In the genomic region with DNA sequence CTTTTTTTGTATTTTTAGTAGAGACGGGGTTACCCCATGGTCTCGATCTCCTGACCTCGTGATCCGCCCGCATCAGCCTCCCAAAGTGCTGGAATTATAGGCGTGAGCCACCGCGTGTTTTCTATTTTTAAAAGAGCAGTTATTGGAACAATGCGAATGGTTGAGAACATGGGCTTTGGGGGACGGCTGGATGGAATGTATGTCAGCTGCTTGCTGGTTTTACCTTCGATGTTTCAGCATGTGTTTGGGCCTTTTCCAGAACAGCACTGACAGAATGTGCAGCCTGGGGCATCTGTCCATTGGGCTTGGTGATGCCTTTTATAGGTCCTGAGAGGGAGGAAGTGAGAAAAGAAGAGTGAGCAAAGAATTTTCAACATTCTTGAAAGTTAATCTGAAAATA, we compare ENCODE assay signal across 5 cellular contexts.
A peak's percentile ranks its signal among the peaks of the same experiment; 100 is the strongest.
DNase-seq lines count a peak whose midpoint lies in the region; ATAC-seq, FAIRE-seq and TF ChIP-seq lines count a peak whose summit lies in the region.
"Not testable (repeated sequence)": the region's sequence is repeated elsewhere in the genome, so short reads cannot be mapped to it uniquely, and the experiment has no call there.

No MANE protein-coding gene starts in this region.

- H4K20me1 ChIP-seq in K562 (replicated peaks; ENCODE audit: control insufficient read depth, insufficient read depth, low read length) = not testable (repeated sequence)

- not testable (repeated sequence) for BruUV-seq in K562 (replicated peaks; lab: Mats Ljungman, UMichigan)

- H3K4me3 Mint-ChIP-seq in nephron = peak overlapping the region in 2 of 3 experiments; percentile 63 to 77

- not testable (repeated sequence) for TF ChIP-seq CTCF in K562 (IDR thresholded peaks at IDR 0.05 in 2 of 3, conservative IDR thresholded peaks at IDR 0.05 in 1 of 3; ENCODE audit: insufficient read depth in 2 of 3, low read depth in 1 of 3, low read length in 3 of 3); nephron (IDR thresholded peaks at IDR 0.05; ENCODE audit: unreplicated experiment in 3 of 3)

- TF ChIP-seq RAD21 in K562 (CRISPR knock-in tag; conservative IDR thresholded peaks at IDR 0.05 in 1 of 2, IDR thresholded peaks at IDR 0.05 in 1 of 2) = not testable (repeated sequence)

- H3K36me3 Mint-ChIP-seq in nephron (ENCODE audit: low read depth) = not testable (repeated sequence)

- POLR2A ChIA-PET in K562 (lab: Yijun Ruan, JAX) = not testable (repeated sequence)

- not testable (repeated sequence) for H3K79me2 ChIP-seq in K562 (ENCODE audit: control insufficient read depth, insufficient read depth, low read length)

- 10% methylated on average over 11 of the region's 11 CpGs for WGBS in K562 (ENCODE audit: insufficient coverage, low coverage, missing lambda C conversion rate)

- H3K27ac ChIP-seq in K562 (ENCODE audit: extremely low read depth, low read depth, low read length) = not testable (repeated sequence)

- not testable (repeated sequence) for H3K9me3 Mint-ChIP-seq in nephron

- not testable (repeated sequence) for H3K4me1 Mint-ChIP-seq in nephron

- peak overlapping the region in 1 of 3 experiments; percentile 55 for H3K27ac Mint-ChIP-seq in nephron

- TF ChIP-seq EP300 in K562 (IDR thresholded peaks at IDR 0.05; ENCODE audit: low read length) = not testable (repeated sequence)

- not testable (repeated sequence) for ATAC-seq in K562

- H3K9me1 ChIP-seq in K562 (ENCODE audit: control insufficient read depth, insufficient read depth, low read length) = not testable (repeated sequence)

- not testable (repeated sequence) for H3K27me3 Mint-ChIP-seq in nephron (ENCODE audit: low read depth)

- H3K4me1 ChIP-seq in K562 (replicated peaks in 1 of 2; ENCODE audit: control insufficient read depth in 2 of 2, insufficient read depth in 2 of 2, low read length in 2 of 2) = not testable (repeated sequence)

- H3K4me2 ChIP-seq in K562 (ENCODE audit: insufficient read depth, low read length) = not testable (repeated sequence)

- CTCF ChIA-PET in K562 (lab: Yijun Ruan, JAX; ENCODE audit: low intra/inter-chr PET ratio) = not testable (repeated sequence)

- H3K9ac ChIP-seq in K562 (ENCODE audit: insufficient read depth in 1 of 2, low read depth in 2 of 2, low read length in 2 of 2) = not testable (repeated sequence)

- H3K36me3 ChIP-seq in K562 (ENCODE audit: control insufficient read depth, insufficient read depth, low read length) = not testable (repeated sequence)

- DNase-seq in EH (ENCODE audit: low read depth) = peak; percentile 32
- not testable (repeated sequence) for DNase-seq in GM12892 (ENCODE audit: insufficient read length); K562 (ENCODE audit: extremely low read depth in 1 of 4, low spot score in 3 of 4)
- DNase-seq in myocyte (ENCODE audit: low read depth) = peak; percentile 75

- in situ Hi-C loops in K562 (cut with MboI) = not testable (repeated sequence)

- H3K9me3 ChIP-seq in K562 (replicated peaks; ENCODE audit: control insufficient read depth, insufficient read depth, low read depth, low read length) = not testable (repeated sequence)

- peaks cover 18 to 32% of the 10 kb centered on the region in 2 experiments for H3K27me3 ChIP-seq in K562 (ENCODE audit: control insufficient read depth in 2 of 2, insufficient read depth in 2 of 2, low read length in 2 of 2)

- intact Hi-C loops in K562 (cut with micrococcal nuclease) = not testable (repeated sequence)

- TF ChIP-seq POLR2A in GM12892 (IDR thresholded peaks at IDR 0.05; ENCODE audit: low read depth, low read length); K562 (conservative IDR thresholded peaks at IDR 0.05): not testable (repeated sequence)

- FAIRE-seq in GM12892 (lab: Jason Lieb, UNC) (peak; percentile 86), K562 (lab: Jason Lieb, UNC) (peak; percentile 71)

- not testable (repeated sequence) for H2AFZ ChIP-seq in K562 (ENCODE audit: low read depth, low read length)

- H3K4me3 ChIP-seq in K562 = not testable (repeated sequence)

TF ChIP-seq in K562, 482 proteins besides CTCF, POLR2A, EP300 and RAD21:
- TF ChIP-seq CBX8 (IDR thresholded peaks at IDR 0.05; ENCODE audit: borderline replicate concordance, extremely low read depth, low read depth, low read length, poor library complexity, severe bottlenecking) = peak; percentile 39
